ENCODE assay signal across 12 cellular contexts in genomic region chr6:2354138-2354491, GRCh38.
DNase-seq lines count a peak whose midpoint lies in the region; ATAC-seq and TF ChIP-seq lines count a peak whose summit lies in the region.
"Had no signal": no experiment of that assay in that cellular context is flagged by ENCODE, and none has a peak within 500 bp of the region (broad histone marks: within the 10 kb centered on the region; RNA-seq: fewer than 3 reads in every experiment).

No MANE protein-coding gene starts in this region.

- H3F3A ChIP-seq in PC-3 (ENCODE audit: low read length, unreplicated experiment), result no peaks in the 10 kb centered on the region

- H2AFZ ChIP-seq in PC-3 (ENCODE audit: low read length), result no peak overlapping the region
- H2AFZ ChIP-seq: GM23338 had no signal

- TF ChIP-seq CTCF in 22Rv1 (IDR thresholded peaks at IDR 0.05) (peak; percentile 57), CD14-positive monocyte (IDR thresholded peaks at IDR 0.05) (peak; percentile 22), PC-3 (conservative IDR thresholded peaks at IDR 0.05; ENCODE audit: low read depth, low read length) (0 out of 2 replicates have a peak, but pooled peaks have one; percentile 2), chondrocyte (IDR thresholded peaks at IDR 0.05) (peak; percentile 25)

- H3K4me1 Mint-ChIP-seq in CD14-positive monocyte (peaks cover 7% of the 10 kb centered on the region), chondrocyte (ENCODE audit: low read depth) (peaks cover 57% of the 10 kb centered on the region)
- H3K4me1 Mint-ChIP-seq in activated T-helper 2 cell treated with anti-CD3 and anti-CD28 coated beads, Interferon-gamma antibody, Interleukin-2, Interleukin-4, amounts not matched to agents 10 μg/mL and 5 μg/mL and 100 μg/mL, durations not matched to agents 14 hours and 24 hours and 36 hours (ENCODE audit: low read depth), result no peaks in the 10 kb centered on the region
- no peaks in the 10 kb centered on the region for H3K4me1 Mint-ChIP-seq in activated naive CD8-positive, alpha-beta T cell treated with anti-CD3 and anti-CD28 coated beads, Interleukin-2, amount 50 U/mL, for 24 hours
- H3K4me1 Mint-ChIP-seq: GM23338, T-cell had no signal

- H3K4me3 ChIP-seq in PC-3 (ENCODE audit: low read length), result no peak overlapping the region
- H3K4me3 ChIP-seq: GM12878, GM23338 had no signal

- BruUV-seq in PC-3 (replicated peaks; lab: Mats Ljungman, UMichigan), result no TSS peak

- no peaks in the 10 kb centered on the region for H3K9me3 ChIP-seq in PC-3 (ENCODE audit: low read length)

- no peak for DNase-seq in CD14-positive monocyte (ENCODE audit: low spot score)
- DNase-seq in PC-3, result no peak
- no peak for DNase-seq in chondrocyte (ENCODE audit: low spot score)
- DNase-seq in inferior parietal cortex (ENCODE audit: extremely low spot score), result no peak
- DNase-seq in activated T-helper 2 cell treated with anti-CD3 and anti-CD28 coated beads, Interferon-gamma antibody, Interleukin-2, Interleukin-4, amounts not matched to agents 10 μg/mL and 5 μg/mL and 100 μg/mL, durations not matched to agents 14 hours and 24 hours and 36 hours (ENCODE audit: low spot score), result no peak
- no peak for DNase-seq in activated naive CD8-positive, alpha-beta T cell treated with anti-CD3 and anti-CD28 coated beads, Interleukin-2, amount 50 U/mL, for 24 hours
- DNase-seq: SIG-M5 had no signal

- H3K4me1 ChIP-seq in PC-3 (ENCODE audit: insufficient read depth, low read length), result no peaks in the 10 kb centered on the region

- CTCF ChIA-PET in PC-3 (lab: Charles Lee), result interaction anchor here (0.6 to 1.4 kb wide), 4 partner anchors 43 to 759 kb away, joined by 3 to 12 read pairs (median 6); no protein-coding TSS in a partner anchor

- TF ChIP-seq POLR2A in GM18505 (IDR thresholded peaks at IDR 0.05; ENCODE audit: borderline replicate concordance, extremely low read depth, insufficient read depth, insufficient read length), result no peak

- intact Hi-C loops in CD14-positive monocyte (cut with micrococcal nuclease) (loop anchor here (2.0 to 10.0 kb wide), 4 partner anchors 159 to 757 kb away; partner anchors contain the start of gene FOXC1 (in 1 of the 2)), PC-3 (cut with micrococcal nuclease) (loop anchor here (1.0 to 5.0 kb wide), 6 partner anchors 94 to 758 kb away; no protein-coding TSS in a partner anchor)
- intact Hi-C loops in activated T-helper 2 cell treated with anti-CD3 and anti-CD28 coated beads, Interferon-gamma antibody, Interleukin-2, Interleukin-4, amounts not matched to agents 10 μg/mL and 5 μg/mL and 100 μg/mL, durations not matched to agents 14 hours and 24 hours and 36 hours (cut with micrococcal nuclease), result loop anchor here (1.0 to 10.0 kb wide), 5 partner anchors 145 to 757 kb away; no protein-coding TSS in a partner anchor

- H3K27me3 Mint-ChIP-seq in CD14-positive monocyte (ENCODE audit: low read depth in 3 of 3) (peaks cover 0 to 2% (median 0%) of the 10 kb centered on the region in 3 donors), chondrocyte (ENCODE audit: low read depth) (no peaks in the 10 kb centered on the region)
- peaks cover 1% of the 10 kb centered on the region for H3K27me3 Mint-ChIP-seq in activated T-helper 2 cell treated with anti-CD3 and anti-CD28 coated beads, Interferon-gamma antibody, Interleukin-2, Interleukin-4, amounts not matched to agents 10 μg/mL and 5 μg/mL and 100 μg/mL, durations not matched to agents 14 hours and 24 hours and 36 hours (ENCODE audit: low read depth)
- no peaks in the 10 kb centered on the region for H3K27me3 Mint-ChIP-seq in activated naive CD8-positive, alpha-beta T cell treated with anti-CD3 and anti-CD28 coated beads, Interleukin-2, amount 50 U/mL, for 24 hours
- H3K27me3 Mint-ChIP-seq: T-cell had no signal

- no peaks in the 10 kb centered on the region for H3K27me3 ChIP-seq in PC-3 (ENCODE audit: low read length)

- no peaks in the 10 kb centered on the region for H3K36me3 ChIP-seq in PC-3 (ENCODE audit: low read depth, low read length)

- ATAC-seq in PC-3 (no peak), GM18505 (IDR thresholded peaks at IDR 0.05; ENCODE audit: unreplicated experiment) (no peak)
- ATAC-seq in activated naive CD8-positive, alpha-beta T cell treated with anti-CD3 and anti-CD28 coated beads, Interleukin-2, amount 50 U/mL, for 24 hours, result no peak
- ATAC-seq: T-cell had no signal

- no peak overlapping the region for H3K9ac ChIP-seq in PC-3 (ENCODE audit: low read length)

- H3K4me2 ChIP-seq in PC-3 (ENCODE audit: low read length), result no peak overlapping the region
- H3K4me2 ChIP-seq: GM23338 had no signal

- POLR2A ChIA-PET in PC-3 (lab: Charles Lee; ENCODE audit: unreplicated experiment), result interaction anchor here (0.6 to 0.7 kb wide), 2 partner anchors 31 to 106 kb away, joined by 3 read pairs; no protein-coding TSS in a partner anchor

- no peaks in the 10 kb centered on the region for H3K79me2 ChIP-seq in PC-3 (ENCODE audit: low read length)

- H3K27ac Mint-ChIP-seq in CD14-positive monocyte (no peak overlapping the region), chondrocyte (ENCODE audit: unreplicated experiment) (no peak overlapping the region)
- no peak overlapping the region for H3K27ac Mint-ChIP-seq in activated T-helper 2 cell treated with anti-CD3 and anti-CD28 coated beads, Interferon-gamma antibody, Interleukin-2, Interleukin-4, amounts not matched to agents 10 μg/mL and 5 μg/mL and 100 μg/mL, durations not matched to agents 14 hours and 24 hours and 36 hours
- H3K27ac Mint-ChIP-seq in activated naive CD8-positive, alpha-beta T cell treated with anti-CD3 and anti-CD28 coated beads, Interleukin-2, amount 50 U/mL, for 24 hours, result no peak overlapping the region
- H3K27ac Mint-ChIP-seq: GM23338, T-cell had no signal

- H4K20me1 ChIP-seq in PC-3 (ENCODE audit: low read length), result no peaks in the 10 kb centered on the region

- H3K4me3 Mint-ChIP-seq in CD14-positive monocyte (no peak overlapping the region), chondrocyte (ENCODE audit: unreplicated experiment) (no peak overlapping the region)
- no peak overlapping the region for H3K4me3 Mint-ChIP-seq in activated T-helper 2 cell treated with anti-CD3 and anti-CD28 coated beads, Interferon-gamma antibody, Interleukin-2, Interleukin-4, amounts not matched to agents 10 μg/mL and 5 μg/mL and 100 μg/mL, durations not matched to agents 14 hours and 24 hours and 36 hours (ENCODE audit: low read depth)
- H3K4me3 Mint-ChIP-seq in activated naive CD8-positive, alpha-beta T cell treated with anti-CD3 and anti-CD28 coated beads, Interleukin-2, amount 50 U/mL, for 24 hours, result no peak overlapping the region
- H3K4me3 Mint-ChIP-seq: GM23338, T-cell had no signal

- peaks cover 0 to 3% of the 10 kb centered on the region in 2 donors for H3K36me3 Mint-ChIP-seq in CD14-positive monocyte
- H3K36me3 Mint-ChIP-seq in chondrocyte (ENCODE audit: low read depth), result peaks cover 2% of the 10 kb centered on the region
- H3K36me3 Mint-ChIP-seq in activated T-helper 2 cell treated with anti-CD3 and anti-CD28 coated beads, Interferon-gamma antibody, Interleukin-2, Interleukin-4, amounts not matched to agents 10 μg/mL and 5 μg/mL and 100 μg/mL, durations not matched to agents 14 hours and 24 hours and 36 hours (ENCODE audit: low read depth), result no peaks in the 10 kb centered on the region
- no peaks in the 10 kb centered on the region for H3K36me3 Mint-ChIP-seq in activated naive CD8-positive, alpha-beta T cell treated with anti-CD3 and anti-CD28 coated beads, Interleukin-2, amount 50 U/mL, for 24 hours (ENCODE audit: low read depth)

- H3K9me3 Mint-ChIP-seq in CD14-positive monocyte (no peaks in the 10 kb centered on the region), chondrocyte (ENCODE audit: low read depth) (no peaks in the 10 kb centered on the region)
- no peaks in the 10 kb centered on the region for H3K9me3 Mint-ChIP-seq in activated T-helper 2 cell treated with anti-CD3 and anti-CD28 coated beads, Interferon-gamma antibody, Interleukin-2, Interleukin-4, amounts not matched to agents 10 μg/mL and 5 μg/mL and 100 μg/mL, durations not matched to agents 14 hours and 24 hours and 36 hours
- no peaks in the 10 kb centered on the region for H3K9me3 Mint-ChIP-seq in activated naive CD8-positive, alpha-beta T cell treated with anti-CD3 and anti-CD28 coated beads, Interleukin-2, amount 50 U/mL, for 24 hours
- H3K9me3 Mint-ChIP-seq: GM23338, T-cell had no signal

- no peaks in the 10 kb centered on the region for H3K9me2 ChIP-seq in PC-3 (replicated peaks; ENCODE audit: low read length)

- no peak overlapping the region for H3K27ac ChIP-seq in 22Rv1
- no peak overlapping the region for H3K27ac ChIP-seq in PC-3 (ENCODE audit: low read length)

Comparison
In these comparisons a context has a peak if more than half of its experiments do, and no peak if none do; other contexts are left out.
1. CTCF ChIP-seq: peak in every context shown above with its lines; median percentile 57 in 22Rv1; 25 in chondrocyte; 22 in CD14-positive monocyte; 2 in PC-3.